Comparison of ENCODE assay signal across 31 cellular contexts in genomic region chr14:30431552-30431951, GRCh38.
"Had no signal": no experiment of that assay in that cellular context is flagged by ENCODE, and none has a peak within 500 bp of the region (broad histone marks: within the 10 kb centered on the region; RNA-seq: fewer than 3 reads in every experiment).

No MANE protein-coding gene starts in this region.

- DNase-seq: activated CD4-positive, alpha-beta memory T cell treated with anti-CD3 and anti-CD28 coated beads, Interleukin-2, amount 10 ng/mL, durations not matched to agents 7 days and 5 days; activated CD4-positive, alpha-beta T cell treated with anti-CD3 and anti-CD28 coated beads for 1 hour; activated CD4-positive, alpha-beta T cell treated with anti-CD3 and anti-CD28 coated beads for 36 hours; activated CD4-positive, alpha-beta T cell treated with anti-CD3 and anti-CD28 coated beads for 48 hours; activated CD4-positive, alpha-beta T cell treated with anti-CD3 and anti-CD28 coated beads, Interleukin-2, amount 10 ng/mL, durations not matched to agents 7 days and 5 days; activated CD4-positive, alpha-beta T cell treated with anti-CD3 and anti-CD28 coated beads, Interleukin-2, amount 50 U/mL, for 48 hours; activated CD4-positive, CD25-positive, alpha-beta regulatory T cell; activated CD8-positive, alpha-beta memory T cell treated with anti-CD3 and anti-CD28 coated beads for 24 hours; activated CD8-positive, alpha-beta memory T cell treated with anti-CD3 and anti-CD28 coated beads, Interleukin-2, amount 10 ng/mL, durations not matched to agents 7 days and 5 days; activated CD8-positive, alpha-beta memory T cell treated with anti-CD3 and anti-CD28 coated beads, Interleukin-2, amount 50 U/mL, for 48 hours; activated CD8-positive, alpha-beta T cell treated with anti-CD3 and anti-CD28 coated beads, Interleukin-2, amount 10 ng/mL, durations not matched to agents 7 days and 5 days; activated effector memory CD4-positive, alpha-beta T cell treated with Interleukin-2 at 50 U/mL for 16 hours; activated gamma-delta T cell; activated naive CD4-positive, alpha-beta T cell treated with anti-CD3 and anti-CD28 coated beads, Interleukin-2, amount 10 ng/mL, durations not matched to agents 7 days and 5 days; activated naive CD4-positive, alpha-beta T cell treated with Interleukin-2 at 50 U/mL for 16 hours; activated naive CD8-positive, alpha-beta T cell treated with anti-CD3 and anti-CD28 coated beads, Interleukin-2, amount 10 ng/mL, durations not matched to agents 7 days and 5 days; activated naive CD8-positive, alpha-beta T cell treated with anti-CD3 and anti-CD28 coated beads, Interleukin-2, amount 50 U/mL, for 24 hours; activated T-cell treated with anti-CD3 and anti-CD28 coated beads, Interleukin-2, amount 50 U/mL, for 24 hours; activated T-cell treated with anti-CD3 and anti-CD28 coated beads, Interleukin-2, amount 50 U/mL, for 48 hours; amygdala; anterior cingulate cortex; caudate nucleus; cerebellar nuclear complex; T-helper 1 cell; T-helper 2 cell; T-helper 9 cell had no signal

- H3K36me3 ChIP-seq: ascending aorta, cardiac muscle cell had no signal

- H3K27me3 ChIP-seq: ascending aorta, cardiac muscle cell had no signal

- FAIRE-seq: bronchial epithelial cell, TTC549 had no signal

- H3K4me1 ChIP-seq: ascending aorta had no signal

- H3K27ac ChIP-seq: ascending aorta, cardiac muscle cell, VCaP had no signal

- H3K4me3 ChIP-seq: ascending aorta, cardiac muscle cell had no signal

- H3K9me3 ChIP-seq: ascending aorta had no signal
